8 cellular contexts compared by ENCODE assay signal in genomic region chr1:16644179-16645043, GRCh38. TPM values are rescaled to one million over a fixed set of nuclear protein-coding genes. Genes with fewer than 3 reads are reported as not detected.
DNase-seq lines count a peak whose midpoint lies in the region; ATAC-seq and TF ChIP-seq lines count a peak whose summit lies in the region.

No MANE protein-coding gene starts in this region.

- in situ Hi-C loops in HAP-1 (cut with MboI; ENCODE audit: low sequenced_read_pairs): no loop called here

- ATAC-seq in RWPE2 (ENCODE audit: low read depth): peak; percentile 66

- no peak overlapping the region for H3K27ac Mint-ChIP-seq in neural progenitor cell

- H3K79me2 ChIP-seq in neural progenitor cell (ENCODE audit: low read depth): peaks cover 47% of the 10 kb centered on the region

- H4K20me1 ChIP-seq in neural progenitor cell (ENCODE audit: low read depth): peaks cover 3% of the 10 kb centered on the region

- DNase-seq in GM03348 (ENCODE audit: low spot score) (peak; percentile 100), HAP-1 (ENCODE audit: low spot score in 2 of 2) (peak; percentile 94 to 99), M059J (ENCODE audit: low read depth) (peak; percentile 94), RWPE2 (ENCODE audit: low spot score) (peak; percentile 96), foreskin melanocyte (peak; percentile 98), neural progenitor cell (ENCODE audit: low spot score) (peak; percentile 100)
- peak; percentile 100 for DNase-seq in activated effector memory CD4-positive, alpha-beta T cell treated with anti-CD3 and anti-CD28 coated beads, Interleukin-2, amount 50 U/mL, for 16 hours

- H3K9ac ChIP-seq in neural progenitor cell (peak overlapping the region; percentile 68), stomach smooth muscle (ENCODE audit: low read length in 2 of 2) (peak overlapping the region; percentile 95 to 100)

- H3K4me2 ChIP-seq in neural progenitor cell: peak overlapping the region; percentile 79

- no peaks in the 10 kb centered on the region for H3K4me1 Mint-ChIP-seq in neural progenitor cell

- H3K4me1 ChIP-seq in HAP-1 (peaks cover 12% of the 10 kb centered on the region), RWPE2 (ENCODE audit: insufficient read depth, poor library complexity, severe bottlenecking) (no peaks in the 10 kb centered on the region), neural progenitor cell (peaks cover 14% of the 10 kb centered on the region), stomach smooth muscle (ENCODE audit: control insufficient read depth, insufficient read depth, low read length) (peaks cover 34% of the 10 kb centered on the region)

- TF ChIP-seq CTCF in RWPE2 (IDR thresholded peaks at IDR 0.05; ENCODE audit: poor library complexity, severe bottlenecking) (no peak), neural progenitor cell (IDR thresholded peaks at IDR 0.05) (peak; percentile 55)

- H3K27ac ChIP-seq in RWPE2 (ENCODE audit: poor library complexity, severe bottlenecking) (peak overlapping the region; percentile 18), neural progenitor cell (no peak overlapping the region), stomach smooth muscle (ENCODE audit: low read length) (peak overlapping the region; percentile 92)

- no peak overlapping the region for H3K4me3 Mint-ChIP-seq in neural progenitor cell

- H3K36me3 Mint-ChIP-seq in neural progenitor cell: no peaks in the 10 kb centered on the region

- H3K4me3 ChIP-seq in HAP-1 (peak overlapping the region; percentile 98), RWPE2 (ENCODE audit: severe bottlenecking) (peak overlapping the region; percentile 96), neural progenitor cell (peak overlapping the region; percentile 56), stomach smooth muscle (ENCODE audit: low read length in 2 of 2) (peak overlapping the region; percentile 94 to 100)

- peaks cover 8% of the 10 kb centered on the region for H3F3A ChIP-seq in neural progenitor cell (ENCODE audit: low read depth)

- H2AFZ ChIP-seq in neural progenitor cell (replicated peaks): peak overlapping the region; percentile 91

- no peaks in the 10 kb centered on the region for H3K27me3 Mint-ChIP-seq in neural progenitor cell (ENCODE audit: insufficient read depth, low read depth)

- H3K27me3 ChIP-seq in HAP-1 (ENCODE audit: low read depth) (no peaks in the 10 kb centered on the region), RWPE2 (ENCODE audit: insufficient read depth, poor library complexity, severe bottlenecking) (no peaks in the 10 kb centered on the region), neural progenitor cell (peaks cover 22% of the 10 kb centered on the region), stomach smooth muscle (ENCODE audit: control insufficient read depth in 1 of 2, insufficient read depth in 2 of 2, low read length in 2 of 2) (peaks cover 0 to 4% of the 10 kb centered on the region in 2 donors)

- H3K9me3 Mint-ChIP-seq in neural progenitor cell: peaks cover 4% of the 10 kb centered on the region

- no peaks in the 10 kb centered on the region for H3K9me3 ChIP-seq in HAP-1
- no peaks in the 10 kb centered on the region for H3K9me3 ChIP-seq in RWPE2 (ENCODE audit: severe bottlenecking)
- H3K9me3 ChIP-seq in neural progenitor cell (ENCODE audit: low read depth): no peaks in the 10 kb centered on the region
- H3K9me3 ChIP-seq in stomach smooth muscle (ENCODE audit: control insufficient read depth in 2 of 2, low read length in 2 of 2): no peaks in the 10 kb centered on the region

- H3K36me3 ChIP-seq in HAP-1 (replicated peaks): no peaks in the 10 kb centered on the region
- H3K36me3 ChIP-seq in RWPE2 (ENCODE audit: low read depth): peaks cover 8% of the 10 kb centered on the region; the same call in 1 of the 2 replicates
- no peaks in the 10 kb centered on the region for H3K36me3 ChIP-seq in neural progenitor cell
- peaks cover 0 to 3% of the 10 kb centered on the region in 2 donors for H3K36me3 ChIP-seq in stomach smooth muscle (ENCODE audit: control insufficient read depth in 2 of 2, insufficient read depth in 2 of 2, low read length in 2 of 2)

RNA-seq across cellular contexts. Expression of gene RNU1-3, which starts 22.3 kb away (rescaled TPM):
- total RNA-seq in M059J (2014; rRNA removed; shearing (Covaris generic)): not detected in 2 replicates
- under 0.01 TPM in 2 replicates for total RNA-seq in neural progenitor cell (ENCODE audit: low replicate concordance)

RNA-seq across cellular contexts. Expression of gene NBPF1, which starts 31.0 kb away (rescaled TPM):
- 16.4 and 34.9 TPM in 2 replicates for total RNA-seq in M059J (2014; rRNA removed; shearing (Covaris generic))
- 54.9 and 69.9 TPM in 2 replicates for total RNA-seq in neural progenitor cell (ENCODE audit: low replicate concordance)
